14 cellular contexts compared by ENCODE assay signal in the genomic region with DNA sequence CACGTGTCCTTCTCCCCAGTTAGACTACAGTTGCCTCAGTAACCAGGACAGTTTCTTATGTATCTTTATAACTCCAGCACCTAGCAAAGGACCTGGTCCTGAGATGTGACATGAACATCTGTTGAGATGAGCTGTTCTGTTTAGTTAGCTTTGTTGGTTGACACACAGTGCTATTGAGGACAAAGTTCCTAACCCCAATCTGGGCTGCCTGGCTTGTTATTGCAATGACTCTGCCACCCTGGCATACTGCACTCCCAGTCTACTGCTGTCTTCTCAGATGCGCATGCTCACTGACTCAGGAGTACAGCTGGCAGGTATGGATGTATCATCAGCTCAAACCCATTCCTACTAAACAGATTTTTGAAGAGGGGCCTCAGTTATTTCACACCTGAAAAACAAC. TPM values are rescaled to one million over a fixed set of nuclear protein-coding genes. Genes with fewer than 3 reads are reported as not detected.
DNase-seq lines count a peak whose midpoint lies in the region; ATAC-seq, FAIRE-seq and TF ChIP-seq lines count a peak whose summit lies in the region.
"Had no signal": no experiment of that assay in that cellular context is flagged by ENCODE, and none has a peak within 500 bp of the region (broad histone marks: within the 10 kb centered on the region; RNA-seq: fewer than 3 reads in every experiment).

No MANE protein-coding gene starts in this region.

- BruUV-seq in IMR-90 (replicated peaks; lab: Mats Ljungman, UMichigan): no TSS peak

- TF ChIP-seq RAD21 in IMR-90 (IDR thresholded peaks at IDR 0.05; ENCODE audit: low read length): no peak
- TF ChIP-seq RAD21 in liver (IDR thresholded peaks at IDR 0.05): peak; percentile 32 to 49

- no peak overlapping the region for H2AK5ac ChIP-seq in IMR-90 (ENCODE audit: low read depth, low read length)

- H3F3A ChIP-seq in neural progenitor cell (ENCODE audit: low read depth): no peaks in the 10 kb centered on the region

- no peak overlapping the region for H3K4me3 ChIP-seq in IMR-90 (ENCODE audit: insufficient read depth, low read depth, low read length)
- H3K4me3 ChIP-seq in fibroblast of mammary gland (ENCODE audit: control insufficient read depth, low read depth, low read length): no peak overlapping the region
- H3K4me3 ChIP-seq in liver (ENCODE audit: low read depth in 1 of 3, low read length in 3 of 3): no peak overlapping the region
- no peak overlapping the region for H3K4me3 ChIP-seq in small intestine (ENCODE audit: low read depth in 1 of 2, low read length in 2 of 2)
- no peak overlapping the region for H3K4me3 ChIP-seq in dorsolateral prefrontal cortex
- H3K4me3 ChIP-seq in hepatocyte: no peak overlapping the region
- H3K4me3 ChIP-seq in neural progenitor cell: no peak overlapping the region
- H3K4me3 ChIP-seq: BLaER1 treated with 17β-estradiol and CSF1 and Interleukin-3, amounts not matched to agents 10 nM and 100 nM; GM23338 had no signal

- peak; percentile 27; the same call in 1 of the 2 replicates for ATAC-seq in IMR-90 (ENCODE audit: low read depth)
- ATAC-seq: GM23338 had no signal

- no peak overlapping the region for H2AFZ ChIP-seq in IMR-90 (replicated peaks; ENCODE audit: low read length, poor library complexity)
- H2AFZ ChIP-seq in hepatocyte: no peak overlapping the region
- H2AFZ ChIP-seq in neural progenitor cell (replicated peaks): no peak overlapping the region
- H2AFZ ChIP-seq: GM23338 had no signal

- H3K36me3 ChIP-seq in IMR-90 (ENCODE audit: control insufficient read depth, insufficient read depth, low read length) (peaks cover 3% of the 10 kb centered on the region; the same call in 1 of the 2 replicates), liver (ENCODE audit: control insufficient read depth in 4 of 4, insufficient read depth in 3 of 4, low read depth in 1 of 4, low read length in 3 of 4) (peaks cover 0 to 1% (median 0%) of the 10 kb centered on the region in 4 donors), small intestine (ENCODE audit: control insufficient read depth in 2 of 2, insufficient read depth in 2 of 2, low read length in 2 of 2) (peaks cover 2% of the 10 kb centered on the region in 2 donors), hepatocyte (replicated peaks; ENCODE audit: insufficient read depth, low read depth) (no peaks in the 10 kb centered on the region), neural progenitor cell (no peaks in the 10 kb centered on the region)

- no peak overlapping the region for H3K4ac ChIP-seq in IMR-90 (ENCODE audit: low read depth, low read length)

- H4K8ac ChIP-seq in IMR-90 (ENCODE audit: low read depth in 2 of 2, low read length in 2 of 2): no peak overlapping the region

- H3K4me3 Mint-ChIP-seq in neural progenitor cell: no peak overlapping the region
- H3K4me3 Mint-ChIP-seq: CD4-positive, CD25-positive, alpha-beta regulatory T cell; GM23338; H9 had no signal

- no peak overlapping the region for H2BK15ac ChIP-seq in IMR-90 (ENCODE audit: low read depth, low read length)

- WGBS in IMR-90 (ENCODE audit: extremely low coverage in 2 of 2, insufficient read length in 1 of 2), 2 experiments: no CpG with 5 or more reads among the region's 2 CpGs
- WGBS in liver: 45% methylated on average over 2 of the region's 2 CpGs
- 88 to 97% (median 93%) methylated on average over 2 of the region's 2 CpGs for WGBS in small intestine, 3 donors
- 91% methylated on average over 2 of the region's 2 CpGs for WGBS in hepatocyte (ENCODE audit: low lambda C conversion rate, missing lambda C conversion rate)

- no peak overlapping the region for H3K23ac ChIP-seq in IMR-90 (ENCODE audit: low read depth, low read length)

- no peaks in the 10 kb centered on the region for H3K9me3 ChIP-seq in IMR-90 (ENCODE audit: control insufficient read depth, insufficient read depth, low read length)
- no peaks in the 10 kb centered on the region for H3K9me3 ChIP-seq in liver (ENCODE audit: control insufficient read depth in 4 of 4, low read length in 3 of 4)
- no peaks in the 10 kb centered on the region for H3K9me3 ChIP-seq in small intestine (ENCODE audit: control insufficient read depth, low read depth)
- H3K9me3 ChIP-seq in hepatocyte (ENCODE audit: low read depth): no peaks in the 10 kb centered on the region
- no peaks in the 10 kb centered on the region for H3K9me3 ChIP-seq in neural progenitor cell (ENCODE audit: low read depth)
- H3K9me3 ChIP-seq: BLaER1 treated with 17β-estradiol and CSF1 and Interleukin-3, amounts not matched to agents 10 nM and 100 nM had no signal

- CTCF ChIA-PET in IMR-90 (lab: Yijun Ruan, JAX): no interaction called here

- no peak overlapping the region for H4K5ac ChIP-seq in IMR-90 (ENCODE audit: low read depth, low read length)

- H3K27me3 Mint-ChIP-seq in neural progenitor cell (ENCODE audit: insufficient read depth, low read depth): peaks cover 3% of the 10 kb centered on the region
- H3K27me3 Mint-ChIP-seq: CD4-positive, CD25-positive, alpha-beta regulatory T cell had no signal

- H4K20me1 ChIP-seq in IMR-90 (ENCODE audit: insufficient read depth, low read length): peaks cover 11% of the 10 kb centered on the region; the same call in 1 of the 2 replicates
- H4K20me1 ChIP-seq in hepatocyte (ENCODE audit: insufficient read depth, poor library complexity, severe bottlenecking): peaks cover 3% of the 10 kb centered on the region
- H4K20me1 ChIP-seq in neural progenitor cell (ENCODE audit: low read depth): peaks cover 4% of the 10 kb centered on the region

- intact Hi-C loops in IMR-90 (cut with micrococcal nuclease): no loop called here
- intact Hi-C loops in dorsolateral prefrontal cortex (cut with DNase I): no loop called here

- H2BK5ac ChIP-seq in IMR-90 (ENCODE audit: low read depth, low read length, poor library complexity, severe bottlenecking): no peak overlapping the region

- peaks cover 8% of the 10 kb centered on the region for H3K36me3 Mint-ChIP-seq in neural progenitor cell
- H3K36me3 Mint-ChIP-seq: CD4-positive, CD25-positive, alpha-beta regulatory T cell had no signal

- TF ChIP-seq CTCF in IMR-90 (conservative IDR thresholded peaks at IDR 0.05; ENCODE audit: low read depth, low read length): no peak
- TF ChIP-seq CTCF in fibroblast of mammary gland (conservative IDR thresholded peaks at IDR 0.05; ENCODE audit: control insufficient read depth, insufficient read depth, low read depth, low read length): no peak
- no peak for TF ChIP-seq CTCF in liver (IDR thresholded peaks at IDR 0.05; ENCODE audit: low read depth, low read length, missing input control)
- TF ChIP-seq CTCF in dorsolateral prefrontal cortex (IDR thresholded peaks at IDR 0.05 in 54 of 56, conservative IDR thresholded peaks at IDR 0.05 in 2 of 56; ENCODE audit: low read depth in 1 of 56, partially characterized antibody in 56 of 56): no peak
- no peak for TF ChIP-seq CTCF in hepatocyte (IDR thresholded peaks at IDR 0.05; ENCODE audit: poor library complexity)
- no peak for TF ChIP-seq CTCF in neural progenitor cell (IDR thresholded peaks at IDR 0.05)

- H3K9ac ChIP-seq in IMR-90 (ENCODE audit: low read depth, low read length) (no peak overlapping the region), liver (ENCODE audit: low read depth in 1 of 2, low read length in 2 of 2) (no peak overlapping the region), neural progenitor cell (no peak overlapping the region)
- H3K9ac ChIP-seq: BLaER1 treated with 17β-estradiol and CSF1 and Interleukin-3, amounts not matched to agents 10 nM and 100 nM had no signal

- in situ Hi-C loops in IMR-90 (cut with MboI; ENCODE audit: low sequenced_read_pairs): no loop called here

- H3K9me2 ChIP-seq in hepatocyte (replicated peaks; ENCODE audit: insufficient read depth): no peaks in the 10 kb centered on the region

- no peak overlapping the region for H3K27ac ChIP-seq in IMR-90 (ENCODE audit: insufficient read depth, low read length)
- peak overlapping the region; percentile 57 to 63 for H3K27ac ChIP-seq in liver (ENCODE audit: low read depth in 1 of 2, low read length in 2 of 2)
- H3K27ac ChIP-seq in small intestine (ENCODE audit: low read depth in 1 of 2, low read length in 1 of 2): no peak overlapping the region
- H3K27ac ChIP-seq in dorsolateral prefrontal cortex: no peak overlapping the region
- no peak overlapping the region for H3K27ac ChIP-seq in hepatocyte
- H3K27ac ChIP-seq in neural progenitor cell: no peak overlapping the region
- H3K27ac ChIP-seq: BLaER1 treated with 17β-estradiol and CSF1 and Interleukin-3, amounts not matched to agents 10 nM and 100 nM had no signal

- FAIRE-seq in small intestine (lab: Jason Lieb, UNC): no peak
- FAIRE-seq: GM18507 had no signal

- DNase-seq in IMR-90: peak; percentile 39
- DNase-seq in fibroblast of mammary gland (ENCODE audit: low read depth): peak; percentile 51
- DNase-seq in small intestine: peak; percentile 9
- no peak for DNase-seq in dorsolateral prefrontal cortex
- no peak for DNase-seq in hepatocyte (ENCODE audit: low spot score)
- no peak for DNase-seq in T1000 (lab: John Stamatoyannopoulos, UW)
- DNase-seq in neural progenitor cell (ENCODE audit: low spot score): no peak
- DNase-seq: 8988T; CD4-positive, CD25-positive, alpha-beta regulatory T cell; H9 had no signal

- no peak for TF ChIP-seq POLR2A in IMR-90 (IDR thresholded peaks at IDR 0.05; ENCODE audit: low read depth, low read length)

- H3K4me1 Mint-ChIP-seq in neural progenitor cell: peaks cover 2% of the 10 kb centered on the region

- no peak overlapping the region for H3K18ac ChIP-seq in IMR-90 (ENCODE audit: low read depth, low read length)

- no peaks in the 10 kb centered on the region for H3K27me3 ChIP-seq in IMR-90 (ENCODE audit: control insufficient read depth, insufficient read depth, low read length)
- no peaks in the 10 kb centered on the region for H3K27me3 ChIP-seq in liver (ENCODE audit: control insufficient read depth in 4 of 4, insufficient read depth in 4 of 4, low read length in 3 of 4)
- no peaks in the 10 kb centered on the region for H3K27me3 ChIP-seq in small intestine (ENCODE audit: control insufficient read depth in 2 of 2, insufficient read depth in 2 of 2, low read length in 2 of 2)
- no peaks in the 10 kb centered on the region for H3K27me3 ChIP-seq in dorsolateral prefrontal cortex
- H3K27me3 ChIP-seq in hepatocyte: no peaks in the 10 kb centered on the region
- H3K27me3 ChIP-seq in neural progenitor cell: no peaks in the 10 kb centered on the region

- dilution Hi-C loops in IMR-90 (cut with HindIII; ENCODE audit: low sequenced_read_pairs, unreplicated experiment): no loop called here

- POLR2A ChIA-PET in IMR-90 (lab: Charles Lee; ENCODE audit: unreplicated experiment): no interaction called here

- no peak overlapping the region for H3K14ac ChIP-seq in IMR-90 (replicated peaks; ENCODE audit: low read depth, low read length)

- H2BK120ac ChIP-seq in IMR-90 (ENCODE audit: low read depth, low read length): no peak overlapping the region

- H3K4me1 ChIP-seq in IMR-90 (ENCODE audit: control insufficient read depth, insufficient read depth, low read length): no peaks in the 10 kb centered on the region; the same call in 1 of the 2 replicates
- H3K4me1 ChIP-seq in liver (ENCODE audit: control insufficient read depth in 4 of 4, insufficient read depth in 4 of 4, low read length in 3 of 4): peaks cover 0 to 22% (median 13%) of the 10 kb centered on the region in 4 donors
- peaks cover 0 to 2% of the 10 kb centered on the region in 2 donors for H3K4me1 ChIP-seq in small intestine (ENCODE audit: control insufficient read depth in 2 of 2, insufficient read depth in 1 of 2, low read depth in 1 of 2, low read length in 1 of 2)
- H3K4me1 ChIP-seq in hepatocyte (ENCODE audit: insufficient read depth): no peaks in the 10 kb centered on the region
- H3K4me1 ChIP-seq in neural progenitor cell: no peaks in the 10 kb centered on the region

- no peak overlapping the region for H2AK9ac ChIP-seq in IMR-90 (replicated peaks; ENCODE audit: low read depth, low read length, poor library complexity)

- no peaks in the 10 kb centered on the region for H3K9me3 Mint-ChIP-seq in neural progenitor cell
- H3K9me3 Mint-ChIP-seq: GM23338, H9 had no signal

- peaks cover 38% of the 10 kb centered on the region for H3K79me2 ChIP-seq in hepatocyte
- peaks cover 25% of the 10 kb centered on the region for H3K79me2 ChIP-seq in neural progenitor cell (ENCODE audit: low read depth)

- H3K56ac ChIP-seq in IMR-90 (ENCODE audit: extremely low read depth, insufficient read depth, low read length): no peak overlapping the region

- H2BK20ac ChIP-seq in IMR-90 (ENCODE audit: low read depth, low read length): no peak overlapping the region

- H3K27ac Mint-ChIP-seq in neural progenitor cell: no peak overlapping the region
- H3K27ac Mint-ChIP-seq: CD4-positive, CD25-positive, alpha-beta regulatory T cell; GM23338; H9 had no signal

- peaks cover 5% of the 10 kb centered on the region; the same call in 1 of the 2 replicates for H3K9me1 ChIP-seq in IMR-90 (ENCODE audit: insufficient read depth, low read length)

- no peak overlapping the region for H3K4me2 ChIP-seq in IMR-90 (ENCODE audit: low read depth, low read length)
- H3K4me2 ChIP-seq in hepatocyte: no peak overlapping the region
- H3K4me2 ChIP-seq in neural progenitor cell: no peak overlapping the region
- H3K4me2 ChIP-seq: BLaER1 treated with 17β-estradiol and CSF1 and Interleukin-3, amounts not matched to agents 10 nM and 100 nM; GM23338 had no signal

- H3K79me1 ChIP-seq in IMR-90 (ENCODE audit: low read depth in 1 of 2, low read length in 2 of 2): peaks cover 18 to 50% of the 10 kb centered on the region in 2 experiments

- H4K91ac ChIP-seq in IMR-90 (ENCODE audit: insufficient read depth, low read depth, low read length): no peak overlapping the region

RNA-seq across cellular contexts. Expression of a gene that starts 7.4 kb away (rescaled TPM):
- 14.4 and 14.5 TPM in 2 replicates for total RNA-seq in IMR-90 (2012; rRNA removed)
- 23.6 and 24.9 TPM in 2 replicates for polyA plus RNA-seq in IMR-90 (2012; rRNA removed)
- polyA plus RNA-seq in IMR-90 (2012; cell fraction: cytosol; rRNA removed): 10.3 and 13.7 TPM in 2 replicates
- polyA plus RNA-seq in IMR-90 (2012; cell fraction: nucleus; rRNA removed; ENCODE audit: low replicate concordance): 31.5 and 46.9 TPM in 2 replicates
- 10 to 100 TPM; 16.4 to 46.9 TPM for total RNA-seq in liver
- polyA plus RNA-seq in liver: 100 to 1,000 TPM in 1 of 2 donors, 10 to 100 TPM in 1; 34.3 to 102 TPM
- 10 to 100 TPM; 16.5 to 21.5 (median 21.3) TPM for polyA plus RNA-seq in small intestine
- total RNA-seq in dorsolateral prefrontal cortex: 10 to 100 TPM; 45.7 to 64.7 (median 55.1) TPM
- 29.0 and 32.1 TPM in 2 replicates for total RNA-seq in hepatocyte
- polyA plus RNA-seq in hepatocyte: 31.2 and 32.5 TPM in 2 replicates
- 22.7 and 25.0 TPM in 2 replicates for total RNA-seq in neural progenitor cell (ENCODE audit: low replicate concordance)

RNA-seq across cellular contexts. Expression of a gene that starts 7.6 kb away (rescaled TPM):
- 392 and 401 TPM in 2 replicates for total RNA-seq in IMR-90 (2012; rRNA removed)
- 173 and 202 TPM in 2 replicates for polyA plus RNA-seq in IMR-90 (2012; rRNA removed)
- 58.5 and 142 TPM in 2 replicates for polyA plus RNA-seq in IMR-90 (2012; cell fraction: cytosol; rRNA removed)
- 19.7 and 77.2 TPM in 2 replicates for polyA plus RNA-seq in IMR-90 (2012; cell fraction: nucleus; rRNA removed; ENCODE audit: low replicate concordance)
- total RNA-seq in liver: 100 to 1,000 TPM; 104 to 148 TPM
- 10 to 100 TPM; 81.8 to 87.9 TPM for polyA plus RNA-seq in liver
- polyA plus RNA-seq in small intestine: 100 to 1,000 TPM; 138 to 189 (median 143) TPM
- 100 to 1,000 TPM in 115 of 120 experiments, 10 to 100 TPM in 5; 83.9 to 180 (median 142) TPM for total RNA-seq in dorsolateral prefrontal cortex
- 273 and 276 TPM in 2 replicates for total RNA-seq in hepatocyte
- 242 and 260 TPM in 2 replicates for polyA plus RNA-seq in hepatocyte
- total RNA-seq in neural progenitor cell (ENCODE audit: low replicate concordance): 526 and 546 TPM in 2 replicates

RNA-seq across cellular contexts. Expression of a gene that starts 23.8 kb away (rescaled TPM):
- total RNA-seq in IMR-90 (2012; rRNA removed) (22.2 and 22.8 TPM in 2 replicates), liver (10 to 100 TPM; 24.9 to 30.1 TPM), dorsolateral prefrontal cortex (10 to 100 TPM; 29.3 to 80.7 (median 56.1) TPM), hepatocyte (36.5 and 42.3 TPM in 2 replicates), neural progenitor cell (ENCODE audit: low replicate concordance) (9.3 and 13.5 TPM in 2 replicates)
- polyA plus RNA-seq in IMR-90 (2012; rRNA removed) (92.8 and 103 TPM in 2 replicates), liver (10 to 100 TPM; 35.1 to 50.2 TPM), small intestine (100 to 1,000 TPM in 2 of 3 donors, 10 to 100 TPM in 1; 45.5 to 125 (median 122) TPM), hepatocyte (66.1 and 68.7 TPM in 2 replicates)
- polyA plus RNA-seq in IMR-90 (2012; cell fraction: cytosol; rRNA removed): 118 and 174 TPM in 2 replicates
- polyA plus RNA-seq in IMR-90 (2012; cell fraction: nucleus; rRNA removed; ENCODE audit: low replicate concordance): 167 and 222 TPM in 2 replicates

RNA-seq across cellular contexts. Expression of a gene that starts 52.6 kb away (rescaled TPM):
- total RNA-seq in IMR-90 (2012; rRNA removed) (2.5 and 2.8 TPM in 2 replicates), liver (under 1 TPM; 0.17 to 0.33 TPM), dorsolateral prefrontal cortex (10 to 100 TPM in 111 of 120 experiments, 1 to 10 TPM in 9; 7.0 to 30.7 (median 15.7) TPM), hepatocyte (1.7 and 2.7 TPM in 2 replicates), neural progenitor cell (ENCODE audit: low replicate concordance) (1.3 TPM in 1 of 2 replicates, not detected in the other)
- polyA plus RNA-seq in IMR-90 (2012; rRNA removed) (23.1 and 26.3 TPM in 2 replicates), liver (10 to 100 TPM in 1 of 2 donors, under 1 TPM in 1; 0.42 to 12.2 TPM), small intestine (1 to 10 TPM in 2 of 3 donors, under 1 TPM in 1; 0.45 to 2.7 (median 2.1) TPM), hepatocyte (5.0 and 5.4 TPM in 2 replicates)
- polyA plus RNA-seq in IMR-90 (2012; cell fraction: cytosol; rRNA removed): 13.8 and 28.0 TPM in 2 replicates
- polyA plus RNA-seq in IMR-90 (2012; cell fraction: nucleus; rRNA removed; ENCODE audit: low replicate concordance): 55.2 and 128 TPM in 2 replicates
- total RNA-seq: CD4-positive, CD25-positive, alpha-beta regulatory T cell had no signal
- polyA plus RNA-seq: CD4-positive, CD25-positive, alpha-beta regulatory T cell had no signal

Comparison
In these comparisons a context has a peak if more than half of its experiments do, and no peak if none do; other contexts are left out.
1. DNase-seq: peak in IMR-90 (single experiment), fibroblast of mammary gland (single experiment) and small intestine (single experiment); none in dorsolateral prefrontal cortex (0 of 10), hepatocyte (single experiment), T1000 (single experiment) and neural progenitor cell (single experiment).
2. H3K27ac ChIP-seq: peak in liver (2 of 2); none in IMR-90 (single experiment), small intestine (0 of 2), dorsolateral prefrontal cortex (0 of 59), hepatocyte (single experiment) and neural progenitor cell (single experiment).